In genomic region chr9:115650768-115651167, GRCh38 we compare ENCODE assay signal across 13 cellular contexts.
DNase-seq lines count a peak whose midpoint lies in the region; FAIRE-seq and TF ChIP-seq lines count a peak whose summit lies in the region.
"Had no signal": no experiment of that assay in that cellular context is flagged by ENCODE, and none has a peak within 500 bp of the region (broad histone marks: within the 10 kb centered on the region; RNA-seq: fewer than 3 reads in every experiment).

No MANE protein-coding gene starts in this region.

- H3K4me2 ChIP-seq in smooth muscle cell = peak overlapping the region; percentile 62

- DNase-seq in Daoy (ENCODE audit: low read depth) = peak; percentile 90
- DNase-seq in fibroblast of villous mesenchyme (ENCODE audit: low read depth) = peak; percentile 78
- no peak for DNase-seq in smooth muscle cell (lab: John Stamatoyannopoulos, UW; ENCODE audit: unreplicated experiment)
- DNase-seq in activated T-cell treated with anti-CD3 and anti-CD28 coated beads for 4 hours = no peak
- no peak for DNase-seq in stimulated activated CD8-positive, alpha-beta memory T cell treated with anti-CD3 and anti-CD28 coated beads, Interleukin-4, amount 100 ng/mL, for 48 hours
- DNase-seq in SW 1271 (lab: John Stamatoyannopoulos, UW) = no peak
- DNase-seq in nucleus accumbens (lab: John Stamatoyannopoulos, UW) = no peak
- DNase-seq: CD4-positive, alpha-beta memory T cell; cerebellar nuclear complex; H7; NCI-H1694; psoas muscle had no signal

- peak; percentile 98 for FAIRE-seq in TTC549 (lab: Jason Lieb, UNC)

- no peaks in the 10 kb centered on the region for H4K20me1 ChIP-seq in smooth muscle cell (ENCODE audit: low read depth)

- H3K36me3 ChIP-seq in smooth muscle cell (ENCODE audit: low read depth) = no peaks in the 10 kb centered on the region

- peak overlapping the region; percentile 13 for H2AFZ ChIP-seq in smooth muscle cell (ENCODE audit: low read depth)

- no peaks in the 10 kb centered on the region for H3F3A ChIP-seq in smooth muscle cell (ENCODE audit: low read depth)

- H3K9me3 ChIP-seq in smooth muscle cell (replicated peaks; ENCODE audit: low read depth) = no peaks in the 10 kb centered on the region
- H3K9me3 ChIP-seq: psoas muscle had no signal

- no peaks in the 10 kb centered on the region for H3K27me3 ChIP-seq in smooth muscle cell (ENCODE audit: low read depth)

- no peak overlapping the region for H3K4me3 ChIP-seq in fibroblast of villous mesenchyme (ENCODE audit: low read depth, low read length)
- no peak overlapping the region for H3K4me3 ChIP-seq in smooth muscle cell
- H3K4me3 ChIP-seq: psoas muscle had no signal

- H3K4me1 ChIP-seq in smooth muscle cell (ENCODE audit: low read depth) = no peaks in the 10 kb centered on the region
- H3K4me1 ChIP-seq: psoas muscle had no signal

- peak overlapping the region; percentile 85 for H3K9ac ChIP-seq in smooth muscle cell (ENCODE audit: low read depth)

- TF ChIP-seq CTCF in fibroblast of villous mesenchyme (IDR thresholded peaks at IDR 0.05; ENCODE audit: insufficient read depth, low read depth, low read length) (no peak), smooth muscle cell (IDR thresholded peaks at IDR 0.05; ENCODE audit: borderline replicate concordance, insufficient read depth, poor library complexity, severe bottlenecking) (no peak)

- peak overlapping the region; percentile 96 for H3K27ac ChIP-seq in smooth muscle cell (ENCODE audit: low read depth)
- H3K27ac ChIP-seq: psoas muscle had no signal

- H3K79me2 ChIP-seq in smooth muscle cell (ENCODE audit: low read depth) = no peaks in the 10 kb centered on the region

Comparison
In these comparisons a context has a peak if more than half of its experiments do, and no peak if none do; other contexts are left out.
1. DNase-seq: peak in Daoy (single experiment) and fibroblast of villous mesenchyme (single experiment); none in smooth muscle cell (single experiment), activated T-cell treated with anti-CD3 and anti-CD28 coated beads for 4 hours (single experiment), stimulated activated CD8-positive, alpha-beta memory T cell treated with anti-CD3 and anti-CD28 coated beads, Interleukin-4, amount 100 ng/mL, for 48 hours (single experiment), SW 1271 (0 of 2) and nucleus accumbens (0 of 56).